8 cellular contexts compared by ENCODE assay signal in genomic region chr7:99616359-99617186, GRCh38. TPM values are rescaled to one million over a fixed set of nuclear protein-coding genes. Genes with fewer than 3 reads are reported as not detected.
A peak's percentile ranks its signal among the peaks of the same experiment; 100 is the strongest.
DNase-seq lines count a peak whose midpoint lies in the region; ATAC-seq and TF ChIP-seq lines count a peak whose summit lies in the region.

Gene ZSCAN25 (plus strand): TSS chr7:99616946. CDS start chr7:99619607, 2,661 bp downstream.

- H3K36me3 ChIP-seq in right lobe of liver: peaks cover 0 to 32% (median 19%) of the 10 kb centered on the region in 4 donors

- H3K4me1 ChIP-seq in right lobe of liver: peaks cover 0 to 13% (median 6%) of the 10 kb centered on the region in 4 donors

- H3K9me3 ChIP-seq in right lobe of liver: no peaks in the 10 kb centered on the region

- TF ChIP-seq POLR2A in right lobe of liver (IDR thresholded peaks at IDR 0.05): peak; percentile 67

- peak; percentile 97 for ATAC-seq in GM19324 (IDR thresholded peaks at IDR 0.05; ENCODE audit: low FRiP score, unreplicated experiment)
- peak; percentile 73 for ATAC-seq in HG03469 (IDR thresholded peaks at IDR 0.05; ENCODE audit: unreplicated experiment)
- ATAC-seq in right lobe of liver: peak; percentile 97 to 98 (median 98)

- intact Hi-C loops in dorsolateral prefrontal cortex (cut with DNase I): loop anchor here (2.0 to 10.0 kb wide), 4 partner anchors 58 to 298 kb away; partner anchors contain the start of genes ZNF655 (in 2 of the 2), TRIM4 (in 1 of the 2) and ZNF394 (in 1 of the 2)
- intact Hi-C loops in right lobe of liver (cut with DNase I): no loop called here

- H3K4me3 ChIP-seq in dorsolateral prefrontal cortex (peak within 1 kb of the TSS; percentile 70 to 100 (median 98)), right lobe of liver (peak within 1 kb of the TSS; percentile 87 to 96 (median 93))

- H3K27ac ChIP-seq in C4-2B (peak within 1 kb of the TSS; percentile 77), dorsolateral prefrontal cortex (peak within 1 kb of the TSS in 57 of 59 donors; percentile 33 to 95 (median 80)), right lobe of liver (peak within 1 kb of the TSS; percentile 41 to 72 (median 61))

- DNase-seq in NCI-H69 (lab: John Stamatoyannopoulos, UW) (peak; percentile 98), dorsolateral prefrontal cortex (peak; percentile 75 to 92 (median 89)), right lobe of liver (peak; percentile 87 to 92 (median 91))
- peak; percentile 81 to 82 for DNase-seq in activated CD4-positive, alpha-beta T cell treated with anti-CD3 and anti-CD28 coated beads, Interleukin-2, amount 50 U/mL, for 4 hours
- DNase-seq in stimulated activated CD4-positive, alpha-beta T cell treated with anti-CD3 and anti-CD28 coated beads, Interleukin-4, amount 100 ng/mL, for 4 hours: peak; percentile 78 to 83

- WGBS in right lobe of liver (ENCODE audit: insufficient coverage, low coverage, low lambda C conversion rate, missing lambda C conversion rate): 0% methylated on average over 15 of the region's 59 CpGs

- TF ChIP-seq CTCF in C4-2B (conservative IDR thresholded peaks at IDR 0.05): peak; percentile 80
- TF ChIP-seq CTCF in dorsolateral prefrontal cortex (IDR thresholded peaks at IDR 0.05 in 54 of 56, conservative IDR thresholded peaks at IDR 0.05 in 2 of 56; ENCODE audit: low read depth in 1 of 56, partially characterized antibody in 56 of 56): peak in 46 of 56 donors; percentile 14 to 61 (median 36)
- peak; percentile 25 to 45 (median 38) for TF ChIP-seq CTCF in right lobe of liver (IDR thresholded peaks at IDR 0.05)

- H3K27me3 ChIP-seq in dorsolateral prefrontal cortex (no peaks in the 10 kb centered on the region), right lobe of liver (no peaks in the 10 kb centered on the region)

RNA-seq across cellular contexts. Expression of gene ZSCAN25, which starts in this region (rescaled TPM):
- total RNA-seq in dorsolateral prefrontal cortex (10 to 100 TPM; 14.8 to 38.1 (median 24.2) TPM), right lobe of liver (1 to 10 TPM; 4.5 to 7.4 (median 6.0) TPM)

Comparison
In these comparisons a context has a peak if more than half of its experiments do, and no peak if none do; other contexts are left out.
1. Peak in every context shown above with its lines: DNase-seq, ATAC-seq, H3K4me3 ChIP-seq and H3K27ac ChIP-seq.
2. intact Hi-C loops: an anchor here in dorsolateral prefrontal cortex (2.0 to 10.0 kb wide); none called in right lobe of liver.